ENCODE assay signal across 10 cellular contexts in genomic region chr22:42512273-42512990, GRCh38. TPM values are rescaled to one million over a fixed set of nuclear protein-coding genes. Genes with fewer than 3 reads are reported as not detected.
DNase-seq lines count a peak whose midpoint lies in the region; ATAC-seq, FAIRE-seq and TF ChIP-seq lines count a peak whose summit lies in the region.
"Not testable (repeated sequence)": the region's sequence is repeated elsewhere in the genome, so short reads cannot be mapped to it uniquely, and the experiment has no call there.
"Had no signal": no experiment of that assay in that cellular context is flagged by ENCODE, and none has a peak within 500 bp of the region (broad histone marks: within the 10 kb centered on the region; RNA-seq: fewer than 3 reads in every experiment).

No MANE protein-coding gene starts in this region.

- intact Hi-C loops in OCI-LY7 (cut with micrococcal nuclease; ENCODE audit: unreplicated experiment) = loop anchor here (5.0 kb wide), 1 partner anchor 100 kb away; the partner anchor contains the start of gene POLDIP3
- intact Hi-C loops in endothelial cell of umbilical vein (cut with micrococcal nuclease); left cardiac atrium (cut with DNase I): not testable (repeated sequence)

- not testable (repeated sequence) for H4K91ac ChIP-seq in mesenchymal stem cell (ENCODE audit: low read length)

- H3K27ac Mint-ChIP-seq in stimulated activated naive B cell treated with anti-CD40 and anti-IgM and Interleukin-4, amounts not matched to agents 10 μg/mL and 1 μg/mL and 100 μg/mL, for 72 hours = peak overlapping the region; percentile 37

- H3K36me3 Mint-ChIP-seq in stimulated activated naive B cell treated with anti-CD40 and anti-IgM and Interleukin-4, amounts not matched to agents 10 μg/mL and 1 μg/mL and 100 μg/mL, for 72 hours = peaks cover 19 to 25% of the 10 kb centered on the region in 2 donors

- peak; percentile 60 to 61 for ATAC-seq in left cardiac atrium
- ATAC-seq in stimulated activated naive B cell treated with anti-CD40 and anti-IgM and Interleukin-4, amounts not matched to agents 10 μg/mL and 1 μg/mL and 100 μg/mL, for 72 hours (replicated peaks) = not testable (repeated sequence)

- dilution Hi-C loops in endothelial cell of umbilical vein (cut with MboI; ENCODE audit: extremely low pct_ligation_motif_present, low sequenced_read_pairs) = not testable (repeated sequence)

- H2BK15ac ChIP-seq in mesenchymal stem cell (ENCODE audit: low read depth, poor library complexity, severe bottlenecking) = not testable (repeated sequence)

- not testable (repeated sequence) for H3K4me3 Mint-ChIP-seq in stimulated activated naive B cell treated with anti-CD40 and anti-IgM and Interleukin-4, amounts not matched to agents 10 μg/mL and 1 μg/mL and 100 μg/mL, for 72 hours

- H2BK120ac ChIP-seq in mesenchymal stem cell (ENCODE audit: low read depth, low read length) = not testable (repeated sequence)

- H3K9me2 ChIP-seq in OCI-LY7 (ENCODE audit: insufficient read depth, low read length) = not testable (repeated sequence)

- not testable (repeated sequence) for H3K9ac ChIP-seq in adipocyte (ENCODE audit: low read length); endothelial cell of umbilical vein (replicated peaks; ENCODE audit: extremely low read depth, insufficient read depth, low read length); mesenchymal stem cell (ENCODE audit: low read length)

- H3K18ac ChIP-seq in mesenchymal stem cell (ENCODE audit: low read depth in 1 of 2, low read length in 2 of 2) = not testable (repeated sequence)

- not testable (repeated sequence) for H2BK12ac ChIP-seq in mesenchymal stem cell (ENCODE audit: low read length in 2 of 2)

- not testable (repeated sequence) for H3K4me3 ChIP-seq in OCI-LY7 (ENCODE audit: low read depth, low read length, poor library complexity, severe bottlenecking); adipocyte (ENCODE audit: low read length); endothelial cell of umbilical vein (replicated peaks in 1 of 3; ENCODE audit: insufficient read depth in 1 of 3, low read depth in 1 of 3, low read length in 3 of 3); mesenchymal stem cell (ENCODE audit: insufficient read depth in 1 of 2, low read depth in 1 of 2, low read length in 2 of 2)

- not testable (repeated sequence) for H2AFZ ChIP-seq in OCI-LY7 (ENCODE audit: low read length); endothelial cell of umbilical vein (ENCODE audit: low read depth, low read length); mesenchymal stem cell (ENCODE audit: low read depth, low read length)

- TF ChIP-seq CTCF in OCI-LY7 (conservative IDR thresholded peaks at IDR 0.05; ENCODE audit: low read length) = peak; percentile 62
- TF ChIP-seq CTCF in endothelial cell of umbilical vein (IDR thresholded peaks at IDR 0.05; ENCODE audit: extremely low read depth in 1 of 2, insufficient read depth in 1 of 2, low read depth in 1 of 2, low read length in 2 of 2) = peak; percentile 6 to 33

- not testable (repeated sequence) for H2AK5ac ChIP-seq in mesenchymal stem cell (ENCODE audit: low read length, severe bottlenecking)

- H3K27ac ChIP-seq in OCI-LY7 (ENCODE audit: low read depth, low read length, poor library complexity, severe bottlenecking) = peak overlapping the region; percentile 68
- H3K27ac ChIP-seq in endothelial cell of umbilical vein (ENCODE audit: insufficient read depth, low read depth, low read length) = not testable (repeated sequence)
- H3K27ac ChIP-seq in mesenchymal stem cell (ENCODE audit: low read length, poor library complexity, severe bottlenecking) = peak overlapping the region; percentile 54

- not testable (repeated sequence) for H3K9me3 Mint-ChIP-seq in stimulated activated naive B cell treated with anti-CD40 and anti-IgM and Interleukin-4, amounts not matched to agents 10 μg/mL and 1 μg/mL and 100 μg/mL, for 72 hours

- peak; percentile 96 for FAIRE-seq in endothelial cell of umbilical vein (lab: Jason Lieb, UNC)

- TF ChIP-seq POLR2A in endothelial cell of umbilical vein (IDR thresholded peaks at IDR 0.05; ENCODE audit: low read depth, low read length) = not testable (repeated sequence)

- H3K79me1 ChIP-seq in mesenchymal stem cell (replicated peaks; ENCODE audit: low read length, poor library complexity, severe bottlenecking) = peaks cover 16% of the 10 kb centered on the region

- BruUV-seq in OCI-LY7 (replicated peaks; lab: Mats Ljungman, UMichigan); endothelial cell of umbilical vein (replicated peaks; lab: Mats Ljungman, UMichigan): not testable (repeated sequence)

- H3K27me3 Mint-ChIP-seq in stimulated activated naive B cell treated with anti-CD40 and anti-IgM and Interleukin-4, amounts not matched to agents 10 μg/mL and 1 μg/mL and 100 μg/mL, for 72 hours = not testable (repeated sequence)

- H3K4me1 Mint-ChIP-seq in stimulated activated naive B cell treated with anti-CD40 and anti-IgM and Interleukin-4, amounts not matched to agents 10 μg/mL and 1 μg/mL and 100 μg/mL, for 72 hours = peaks cover 9 to 12% of the 10 kb centered on the region in 2 donors

- CTCF ChIA-PET in OCI-LY7 (lab: Charles Lee; ENCODE audit: unreplicated experiment) = not testable (repeated sequence)
- CTCF ChIA-PET in endothelial cell of umbilical vein (lab: Charles Lee) = interaction anchor here (0.6 to 1.0 kb wide), 3 partner anchors 28 to 40 kb away, joined by 3 to 7 read pairs (median 6); no protein-coding TSS in a partner anchor

- H3K4me1 ChIP-seq in OCI-LY7 (ENCODE audit: insufficient read depth, low read length, poor library complexity, severe bottlenecking) = peaks cover 53% of the 10 kb centered on the region
- H3K4me1 ChIP-seq in adipocyte (ENCODE audit: control insufficient read depth, insufficient read depth, low read length); endothelial cell of umbilical vein (ENCODE audit: control insufficient read depth, extremely low read depth, insufficient read depth, low read length): not testable (repeated sequence)
- peaks cover 13% of the 10 kb centered on the region for H3K4me1 ChIP-seq in mesenchymal stem cell (ENCODE audit: control insufficient read depth, insufficient read depth, low read depth, low read length)

- WGBS in mesenchymal stem cell = 85% methylated on average over 12 of the region's 22 CpGs

- not testable (repeated sequence) for H3K27me3 ChIP-seq in adipocyte (replicated peaks; ENCODE audit: control insufficient read depth, insufficient read depth, low read length); endothelial cell of umbilical vein (ENCODE audit: control insufficient read depth in 2 of 2, insufficient read depth in 2 of 2, low read length in 2 of 2); mesenchymal stem cell (ENCODE audit: control insufficient read depth in 1 of 2, insufficient read depth in 1 of 2, low read length in 2 of 2)

- H3K79me2 ChIP-seq in OCI-LY7 (ENCODE audit: insufficient read depth, low read depth, low read length) (peaks cover 19% of the 10 kb centered on the region), endothelial cell of umbilical vein (ENCODE audit: control insufficient read depth, insufficient read depth, low read length) (peaks cover 10% of the 10 kb centered on the region)

- H3K9me1 ChIP-seq in endothelial cell of umbilical vein (replicated peaks; ENCODE audit: control insufficient read depth, extremely low read depth, insufficient read depth, low read length) = not testable (repeated sequence)

- not testable (repeated sequence) for H4K20me1 ChIP-seq in OCI-LY7 (ENCODE audit: insufficient read depth, low read length); endothelial cell of umbilical vein (replicated peaks; ENCODE audit: control insufficient read depth, extremely low read depth, insufficient read depth, low read length)

- peak; percentile 12 for DNase-seq in DMS53 (lab: John Stamatoyannopoulos, UW)
- DNase-seq in HK-2 (ENCODE audit: unreplicated experiment) = peak; percentile 49
- not testable (repeated sequence) for DNase-seq in OCI-LY7 (ENCODE audit: low spot score); stimulated activated naive B cell treated with anti-CD40 and anti-IgM and Interleukin-4, amounts not matched to agents 10 μg/mL and 1 μg/mL and 100 μg/mL, for 72 hours
- DNase-seq in adipocyte (ENCODE audit: low read depth) = peak; percentile 21
- peak; percentile 70 for DNase-seq in endothelial cell of umbilical vein (ENCODE audit: low read depth, low spot score)
- peak; percentile 64 for DNase-seq in left cardiac atrium
- peak; percentile 42 for DNase-seq in mesenchymal stem cell

- peaks cover 60% of the 10 kb centered on the region for H3K36me3 ChIP-seq in OCI-LY7 (ENCODE audit: insufficient read depth, low read length)
- peaks cover 14% of the 10 kb centered on the region for H3K36me3 ChIP-seq in adipocyte (ENCODE audit: control insufficient read depth, insufficient read depth, low read length, severe bottlenecking)
- H3K36me3 ChIP-seq in endothelial cell of umbilical vein (ENCODE audit: control insufficient read depth in 2 of 2, extremely low read depth in 1 of 2, insufficient read depth in 2 of 2, low read length in 2 of 2) = peaks cover 0 to 28% of the 10 kb centered on the region in 2 experiments
- peaks cover 29 to 53% of the 10 kb centered on the region in 2 experiments for H3K36me3 ChIP-seq in mesenchymal stem cell (ENCODE audit: control insufficient read depth in 1 of 2, insufficient read depth in 2 of 2, low read depth in 1 of 2, low read length in 2 of 2)

- H4K8ac ChIP-seq in mesenchymal stem cell (ENCODE audit: low read length) = peak overlapping the region; percentile 54

- not testable (repeated sequence) for H3K23ac ChIP-seq in mesenchymal stem cell (ENCODE audit: low read length in 2 of 2)

- not testable (repeated sequence) for H3K14ac ChIP-seq in mesenchymal stem cell (ENCODE audit: low read length in 2 of 2)

- not testable (repeated sequence) for H3K4me2 ChIP-seq in OCI-LY7 (ENCODE audit: low read length); endothelial cell of umbilical vein (ENCODE audit: insufficient read depth, low read length)
- H3K4me2 ChIP-seq in mesenchymal stem cell (ENCODE audit: low read length, poor library complexity, severe bottlenecking) = peak overlapping the region; percentile 21

- H3K9me3 ChIP-seq in OCI-LY7 (ENCODE audit: low read length); adipocyte (ENCODE audit: control insufficient read depth, low read length); endothelial cell of umbilical vein (replicated peaks; ENCODE audit: control insufficient read depth, insufficient read depth, low read length); mesenchymal stem cell (ENCODE audit: control insufficient read depth, low read length): not testable (repeated sequence)

- not testable (repeated sequence) for H3K4ac ChIP-seq in mesenchymal stem cell (ENCODE audit: low read depth in 1 of 2, low read length in 2 of 2)

- POLR2A ChIA-PET in OCI-LY7 (lab: Charles Lee) = not testable (repeated sequence)
- POLR2A ChIA-PET in endothelial cell of umbilical vein (lab: Charles Lee) = interaction anchor here (0.6 kb wide), 1 partner anchor 28 kb away, joined by 12 read pairs; no protein-coding TSS in a partner anchor

- not testable (repeated sequence) for H2BK5ac ChIP-seq in mesenchymal stem cell (ENCODE audit: low read depth, low read length, poor library complexity, severe bottlenecking)

RNA-seq across cellular contexts. Expression of gene RRP7A, which starts 7.2 kb away (rescaled TPM):
- total RNA-seq in OCI-LY7 (2014; rRNA removed; shearing (Covaris generic)) = 125 and 137 TPM in 2 replicates
- 149 and 172 TPM in 2 replicates for total RNA-seq in OCI-LY7 (2022)
- 61.9 and 83.7 TPM in 2 replicates for total RNA-seq in endothelial cell of umbilical vein
- 34.4 and 35.3 TPM in 2 replicates for polyA plus RNA-seq in endothelial cell of umbilical vein
- 46.5 and 48.9 TPM in 2 replicates for polyA plus RNA-seq in endothelial cell of umbilical vein (2011; cell fraction: cytosol; rRNA removed)
- 35.9 and 36.0 TPM in 2 replicates for polyA plus RNA-seq in endothelial cell of umbilical vein (2011; cell fraction: nucleus; rRNA removed)
- polyA plus RNA-seq in endothelial cell of umbilical vein (2012) = 43.7 and 54.2 TPM in 2 replicates
- 29.8 and 33.2 TPM in 2 replicates for polyA minus RNA-seq in endothelial cell of umbilical vein
- polyA minus RNA-seq in endothelial cell of umbilical vein (2011; cell fraction: cytosol; rRNA and poly(A)+ RNA removed) = 9.7 TPM
- 16.8 and 21.1 TPM in 2 replicates for polyA minus RNA-seq in endothelial cell of umbilical vein (2011; cell fraction: nucleus; rRNA and poly(A)+ RNA removed)
- total RNA-seq in left cardiac atrium = 10 to 100 TPM; 21.1 to 26.6 TPM
- polyA plus RNA-seq in mesenchymal stem cell (2013, experiment 1 of 2) = 13.8 TPM
- polyA plus RNA-seq in mesenchymal stem cell (2013, experiment 2 of 2) = 14.4 TPM

RNA-seq across cellular contexts. Expression of gene SERHL2, which starts 41.3 kb away (rescaled TPM):
- 93.9 and 98.0 TPM in 2 replicates for total RNA-seq in OCI-LY7 (2014; rRNA removed; shearing (Covaris generic))
- 36.4 and 39.5 TPM in 2 replicates for total RNA-seq in OCI-LY7 (2022)
- 0.76 and 0.80 TPM in 2 replicates for total RNA-seq in endothelial cell of umbilical vein
- 2.0 and 2.3 TPM in 2 replicates for polyA plus RNA-seq in endothelial cell of umbilical vein
- polyA plus RNA-seq in endothelial cell of umbilical vein (2011; cell fraction: cytosol; rRNA removed) = 1.4 and 1.8 TPM in 2 replicates
- 0.82 and 2.0 TPM in 2 replicates for polyA plus RNA-seq in endothelial cell of umbilical vein (2011; cell fraction: nucleus; rRNA removed)
- polyA plus RNA-seq in endothelial cell of umbilical vein (2012) = 1.3 and 2.0 TPM in 2 replicates
- 4.0 and 5.0 TPM in 2 replicates for polyA minus RNA-seq in endothelial cell of umbilical vein
- not detected for polyA minus RNA-seq in endothelial cell of umbilical vein (2011; cell fraction: cytosol; rRNA and poly(A)+ RNA removed)
- polyA minus RNA-seq in endothelial cell of umbilical vein (2011; cell fraction: nucleus; rRNA and poly(A)+ RNA removed) = 0.43 TPM in 1 of 2 replicates, not detected in the other
- total RNA-seq in left cardiac atrium = 1 to 10 TPM; 1.4 to 2.1 TPM
- 2.5 TPM for polyA plus RNA-seq in mesenchymal stem cell (2013, experiment 1 of 2)
- polyA plus RNA-seq in mesenchymal stem cell (2013, experiment 2 of 2) = 2.9 TPM
- total RNA-seq: CD4-positive, CD25-positive, alpha-beta regulatory T cell; G401 had no signal

Comparison
In these comparisons a context has a peak if more than half of its experiments do, and no peak if none do; other contexts are left out.
1. RNA of gene SERHL2, which starts 41.3 kb away (total RNA-seq): 36.4 to 98.0 TPM in OCI-LY7; 1.4 to 2.1 TPM in left cardiac atrium and 0.76 to 0.80 TPM in endothelial cell of umbilical vein; every median in the first group is over 10 times any median in the second.